In the genomic region with DNA sequence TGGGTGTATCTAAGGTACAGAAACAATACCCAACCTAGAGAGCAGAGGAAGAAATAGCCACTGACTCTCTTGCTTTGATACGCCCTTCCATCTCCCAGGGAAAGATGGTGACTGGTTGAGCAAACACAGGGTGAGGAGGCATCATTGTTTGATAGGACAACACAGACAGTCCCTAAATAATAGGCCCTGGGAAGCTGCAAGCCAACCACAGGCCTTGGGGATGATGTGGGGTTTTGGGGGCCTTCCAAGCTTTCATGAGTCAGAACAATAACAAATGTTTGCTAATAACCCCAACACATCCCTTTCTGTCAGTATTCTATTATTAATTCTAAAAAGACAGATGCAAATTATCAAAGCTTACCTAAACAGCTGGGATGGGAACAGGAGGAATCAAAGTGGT, we compare ENCODE assay signal across 17 cellular contexts. TPM values are rescaled to one million over a fixed set of nuclear protein-coding genes. Genes with fewer than 3 reads are reported as not detected.
A peak's percentile ranks its signal among the peaks of the same experiment; 100 is the strongest.
DNase-seq lines count a peak whose midpoint lies in the region; FAIRE-seq and TF ChIP-seq lines count a peak whose summit lies in the region.
"Had no signal": no experiment of that assay in that cellular context is flagged by ENCODE, and none has a peak within 500 bp of the region (broad histone marks: within the 10 kb centered on the region; RNA-seq: fewer than 3 reads in every experiment).

No MANE protein-coding gene starts in this region.

- H3K27ac Mint-ChIP-seq in astrocyte (ENCODE audit: unreplicated experiment), result no peak overlapping the region

- H3K27ac ChIP-seq in astrocyte (ENCODE audit: low read depth, low read length), result no peak overlapping the region
- H3K27ac ChIP-seq: transverse colon had no signal

- no peak for FAIRE-seq in astrocyte (lab: Jason Lieb, UNC)
- FAIRE-seq: A204.1 had no signal

- H2AFZ ChIP-seq in astrocyte (ENCODE audit: low read depth, low read length), result no peak overlapping the region

- peaks cover 5% of the 10 kb centered on the region for H3K27me3 Mint-ChIP-seq in astrocyte (ENCODE audit: low read depth, unreplicated experiment)

- H3K36me3 ChIP-seq in astrocyte (ENCODE audit: insufficient read depth, low read length), result no peaks in the 10 kb centered on the region

- H3K9me3 Mint-ChIP-seq in astrocyte (ENCODE audit: unreplicated experiment), result no peaks in the 10 kb centered on the region
- H3K9me3 Mint-ChIP-seq: activated T-cell treated with anti-CD3 and anti-CD28 coated beads, Interleukin-2, amount 50 U/mL, for 4 hours had no signal

- DNase-seq in NCI-H146 (lab: John Stamatoyannopoulos, UW), result peak; percentile 24
- DNase-seq in NCI-H146 treated with DMSO at 0.1 percent for 48 hours (lab: John Stamatoyannopoulos, UW; ENCODE audit: unreplicated experiment), result no peak
- DNase-seq in astrocyte (ENCODE audit: low read depth), result peak; percentile 66
- peak; percentile 78 to 92 for DNase-seq in foreskin fibroblast
- DNase-seq in superior temporal gyrus (ENCODE audit: extremely low spot score), result peak; percentile 69
- no peak for DNase-seq in HT-29 (ENCODE audit: low spot score)
- no peak for DNase-seq in GM10248 (ENCODE audit: extremely low spot score)
- no peak for DNase-seq in DMS79 treated with DMSO at 0.1 percent for 48 hours (lab: John Stamatoyannopoulos, UW)
- DNase-seq: activated CD4-positive, alpha-beta T cell treated with anti-CD3 and anti-CD28 coated beads for 1 hour; activated T-cell treated with anti-CD3 and anti-CD28 coated beads, Interleukin-2, amount 50 U/mL, for 4 hours; effector CD8-positive, alpha-beta T cell; KG1; left ventricle myocardium superior; NCI-H2029; T-helper 1 cell; transverse colon had no signal

- no peaks in the 10 kb centered on the region for H4K20me1 ChIP-seq in astrocyte (ENCODE audit: insufficient read depth, low read length)

- no peaks in the 10 kb centered on the region for H3K79me2 ChIP-seq in astrocyte (ENCODE audit: insufficient read depth, low read length)

- no peak overlapping the region for H3K4me3 Mint-ChIP-seq in astrocyte (ENCODE audit: unreplicated experiment)
- H3K4me3 Mint-ChIP-seq: activated T-cell treated with anti-CD3 and anti-CD28 coated beads, Interleukin-2, amount 50 U/mL, for 4 hours had no signal

- no peak overlapping the region for H3K4me3 ChIP-seq in astrocyte (ENCODE audit: insufficient read depth, low read depth, low read length)
- H3K4me3 ChIP-seq in foreskin fibroblast (ENCODE audit: low read depth in 1 of 2, low read length in 2 of 2), result no peak overlapping the region
- H3K4me3 ChIP-seq: transverse colon had no signal

- H3K36me3 Mint-ChIP-seq in astrocyte (ENCODE audit: low read depth, unreplicated experiment), result no peaks in the 10 kb centered on the region

- no peaks in the 10 kb centered on the region for H3K4me1 Mint-ChIP-seq in astrocyte (ENCODE audit: low read depth, unreplicated experiment)

- H3K4me1 ChIP-seq in astrocyte (ENCODE audit: insufficient read depth, low read length), result no peaks in the 10 kb centered on the region

- no peaks in the 10 kb centered on the region for H3K9me3 ChIP-seq in astrocyte (ENCODE audit: insufficient read depth, low read depth, low read length)
- H3K9me3 ChIP-seq: transverse colon had no signal

- CTCF ChIA-PET in GM10248 (lab: Yijun Ruan, JAX), result interaction anchor here (0.8 to 1.2 kb wide), 2 partner anchors 23 to 33 kb away, joined by 3 read pairs; no protein-coding TSS in a partner anchor

- H3K27me3 ChIP-seq in astrocyte (ENCODE audit: insufficient read depth, low read length), result peaks cover 4% of the 10 kb centered on the region
- H3K27me3 ChIP-seq: transverse colon had no signal

- POLR2A ChIA-PET in GM10248 (lab: Yijun Ruan, JAX), result no interaction called here

- TF ChIP-seq CTCF in astrocyte (IDR thresholded peaks at IDR 0.05; ENCODE audit: insufficient read depth, low read depth, low read length) (no peak), foreskin fibroblast (IDR thresholded peaks at IDR 0.05; ENCODE audit: low read depth, low read length) (no peak), GM10248 (IDR thresholded peaks at IDR 0.05; ENCODE audit: control extremely low read depth, extremely low read depth, low read depth, missing control alignments) (no peak)

- no peak overlapping the region for H3K9ac ChIP-seq in astrocyte (ENCODE audit: low read length)

- H3K4me2 ChIP-seq in astrocyte (ENCODE audit: low read length), result no peak overlapping the region

RNA-seq across cellular contexts. Expression of gene LGALSL, which starts 9.8 kb away (rescaled TPM):
- 12.4 and 14.0 TPM in 2 replicates for total RNA-seq in astrocyte
- total RNA-seq in HT-29 (2014; rRNA removed; shearing (Covaris generic)), result 5.6 and 8.5 TPM in 2 replicates

Comparison
In these comparisons a context has a peak if more than half of its experiments do, and no peak if none do; other contexts are left out.
1. DNase-seq: peak in NCI-H146 (single experiment), astrocyte (single experiment), foreskin fibroblast (2 of 2) and superior temporal gyrus (single experiment); none in NCI-H146 treated with DMSO at 0.1 percent for 48 hours (single experiment), HT-29 (single experiment), GM10248 (single experiment) and DMS79 treated with DMSO at 0.1 percent for 48 hours (single experiment).